17 cellular contexts compared by ENCODE assay signal in genomic region chr9:127058645-127059021, GRCh38.
A peak's percentile ranks its signal among the peaks of the same experiment; 100 is the strongest.
DNase-seq lines count a peak whose midpoint lies in the region; ATAC-seq and TF ChIP-seq lines count a peak whose summit lies in the region.
"Had no signal": no experiment of that assay in that cellular context is flagged by ENCODE, and none has a peak within 500 bp of the region (broad histone marks: within the 10 kb centered on the region; RNA-seq: fewer than 3 reads in every experiment).

No MANE protein-coding gene starts in this region.

- H3K9me3 Mint-ChIP-seq in endodermal cell: no peaks in the 10 kb centered on the region
- H3K9me3 Mint-ChIP-seq in T-helper 2 cell treated with Interferon-gamma antibody and Interleukin-4, amounts not matched to agents 5 μg/mL and 100 μg/mL, for 36 hours: no peaks in the 10 kb centered on the region
- H3K9me3 Mint-ChIP-seq: GM23338 had no signal

- TF ChIP-seq CTCF in left ventricle myocardium inferior (IDR thresholded peaks at IDR 0.05; ENCODE audit: borderline replicate concordance) (no peak), endodermal cell (conservative IDR thresholded peaks at IDR 0.05) (no peak), mucosa of descending colon (IDR thresholded peaks at IDR 0.05) (no peak)

- H3K27ac ChIP-seq in left ventricle myocardium inferior (replicated peaks) (peak overlapping the region; percentile 76), endodermal cell (ENCODE audit: low read depth, low read length) (no peak overlapping the region)
- H3K27ac ChIP-seq: HL-60, KMS-11, upper lobe of right lung had no signal

- peaks cover 6% of the 10 kb centered on the region for H3K4me1 Mint-ChIP-seq in endodermal cell
- H3K4me1 Mint-ChIP-seq in T-helper 2 cell treated with Interferon-gamma antibody and Interleukin-4, amounts not matched to agents 5 μg/mL and 100 μg/mL, for 36 hours (ENCODE audit: low read depth): peaks cover 10% of the 10 kb centered on the region

- 90 to 91% methylated on average over 4 of the region's 4 CpGs for WGBS in endodermal cell (ENCODE audit: insufficient coverage in 1 of 2, insufficient read length in 1 of 2), 2 experiments

- intact Hi-C loops in left ventricle myocardium inferior (cut with micrococcal nuclease) (no loop called here), left cardiac atrium (cut with DNase I) (no loop called here), mucosa of descending colon (cut with DNase I, micrococcal nuclease) (no loop called here)

- peaks cover 6% of the 10 kb centered on the region for H3K36me3 Mint-ChIP-seq in endodermal cell (ENCODE audit: low read depth)
- H3K36me3 Mint-ChIP-seq in T-helper 2 cell treated with Interferon-gamma antibody and Interleukin-4, amounts not matched to agents 5 μg/mL and 100 μg/mL, for 36 hours (ENCODE audit: low read depth): no peaks in the 10 kb centered on the region

- H3K36me3 ChIP-seq in left ventricle myocardium inferior: no peaks in the 10 kb centered on the region
- H3K36me3 ChIP-seq in endodermal cell (ENCODE audit: control insufficient read depth, insufficient read depth, low read length): no peaks in the 10 kb centered on the region
- no peaks in the 10 kb centered on the region for H3K36me3 ChIP-seq in mucosa of descending colon (ENCODE audit: low read depth)
- H3K36me3 ChIP-seq: upper lobe of right lung had no signal

- no peaks in the 10 kb centered on the region for H3K27me3 Mint-ChIP-seq in endodermal cell (ENCODE audit: insufficient read depth)
- peaks cover 2% of the 10 kb centered on the region for H3K27me3 Mint-ChIP-seq in T-helper 2 cell treated with Interferon-gamma antibody and Interleukin-4, amounts not matched to agents 5 μg/mL and 100 μg/mL, for 36 hours (ENCODE audit: low read depth)
- H3K27me3 Mint-ChIP-seq: activated CD4-positive, alpha-beta T cell treated with anti-CD3 and anti-CD28 coated beads for 36 hours had no signal

- H3K4me3 Mint-ChIP-seq in endodermal cell: no peak overlapping the region
- H3K4me3 Mint-ChIP-seq in T-helper 2 cell treated with Interferon-gamma antibody and Interleukin-4, amounts not matched to agents 5 μg/mL and 100 μg/mL, for 36 hours: no peak overlapping the region
- H3K4me3 Mint-ChIP-seq: activated CD4-positive, alpha-beta T cell treated with anti-CD3 and anti-CD28 coated beads for 36 hours; GM23338 had no signal

- no peak overlapping the region for H3K9ac ChIP-seq in endodermal cell (ENCODE audit: extremely low read depth, low read length, poor library complexity, severe bottlenecking)
- H3K9ac ChIP-seq: KMS-11 had no signal

- peak overlapping the region; percentile 21 for H3K27ac Mint-ChIP-seq in endodermal cell
- no peak overlapping the region for H3K27ac Mint-ChIP-seq in T-helper 2 cell treated with Interferon-gamma antibody and Interleukin-4, amounts not matched to agents 5 μg/mL and 100 μg/mL, for 36 hours
- H3K27ac Mint-ChIP-seq: activated CD4-positive, alpha-beta T cell treated with anti-CD3 and anti-CD28 coated beads for 36 hours had no signal

- no peak for DNase-seq in left ventricle myocardium inferior
- no peak for DNase-seq in left cardiac atrium
- no peak for DNase-seq in endodermal cell
- no peak for DNase-seq in mucosa of descending colon
- no peak for DNase-seq in HCEC 1CT
- no peak for DNase-seq in Kasumi-1 (lab: John Stamatoyannopoulos, UW)
- no peak for DNase-seq in T-helper 2 cell treated with Interferon-gamma antibody and Interleukin-4, amounts not matched to agents 5 μg/mL and 100 μg/mL, for 36 hours (ENCODE audit: low spot score)
- no peak for DNase-seq in NCI-H524 treated with DMSO at 0.1 percent for 48 hours (lab: John Stamatoyannopoulos, UW)
- DNase-seq: activated CD4-positive, alpha-beta T cell treated with anti-CD3 and anti-CD28 coated beads for 36 hours; cortex of kidney; NCI-H226; stimulated activated CD4-positive, alpha-beta T cell treated with anti-CD3 and anti-CD28 coated beads, Interleukin-4, amount 100 ng/mL, for 4 hours; T-helper 9 cell; upper lobe of right lung had no signal

- H3K27me3 ChIP-seq in left ventricle myocardium inferior (ENCODE audit: low read depth) (no peaks in the 10 kb centered on the region), endodermal cell (ENCODE audit: control insufficient read depth, insufficient read depth, low read length, poor library complexity, severe bottlenecking) (no peaks in the 10 kb centered on the region)
- H3K27me3 ChIP-seq: upper lobe of right lung had no signal

- peaks cover 74% of the 10 kb centered on the region for H3K4me1 ChIP-seq in left ventricle myocardium inferior
- no peaks in the 10 kb centered on the region for H3K4me1 ChIP-seq in endodermal cell (ENCODE audit: control insufficient read depth, insufficient read depth, low read length)
- H3K4me1 ChIP-seq in mucosa of descending colon (ENCODE audit: low read depth): no peaks in the 10 kb centered on the region

- H3K9me3 ChIP-seq in left ventricle myocardium inferior (replicated peaks): no peaks in the 10 kb centered on the region
- no peaks in the 10 kb centered on the region for H3K9me3 ChIP-seq in endodermal cell (ENCODE audit: control insufficient read depth, low read length)
- H3K9me3 ChIP-seq in mucosa of descending colon: no peaks in the 10 kb centered on the region
- H3K9me3 ChIP-seq: upper lobe of right lung had no signal

- ATAC-seq in left cardiac atrium (no peak), mucosa of descending colon (peak; percentile 25)
- ATAC-seq: upper lobe of right lung had no signal

- H3K4me3 ChIP-seq in left ventricle myocardium inferior: no peak overlapping the region
- no peak overlapping the region for H3K4me3 ChIP-seq in endodermal cell (ENCODE audit: low read length)
- H3K4me3 ChIP-seq in mucosa of descending colon: no peak overlapping the region
- H3K4me3 ChIP-seq: GM23338, upper lobe of right lung had no signal
